ENCODE assay signal across 8 cellular contexts in the genomic region with DNA sequence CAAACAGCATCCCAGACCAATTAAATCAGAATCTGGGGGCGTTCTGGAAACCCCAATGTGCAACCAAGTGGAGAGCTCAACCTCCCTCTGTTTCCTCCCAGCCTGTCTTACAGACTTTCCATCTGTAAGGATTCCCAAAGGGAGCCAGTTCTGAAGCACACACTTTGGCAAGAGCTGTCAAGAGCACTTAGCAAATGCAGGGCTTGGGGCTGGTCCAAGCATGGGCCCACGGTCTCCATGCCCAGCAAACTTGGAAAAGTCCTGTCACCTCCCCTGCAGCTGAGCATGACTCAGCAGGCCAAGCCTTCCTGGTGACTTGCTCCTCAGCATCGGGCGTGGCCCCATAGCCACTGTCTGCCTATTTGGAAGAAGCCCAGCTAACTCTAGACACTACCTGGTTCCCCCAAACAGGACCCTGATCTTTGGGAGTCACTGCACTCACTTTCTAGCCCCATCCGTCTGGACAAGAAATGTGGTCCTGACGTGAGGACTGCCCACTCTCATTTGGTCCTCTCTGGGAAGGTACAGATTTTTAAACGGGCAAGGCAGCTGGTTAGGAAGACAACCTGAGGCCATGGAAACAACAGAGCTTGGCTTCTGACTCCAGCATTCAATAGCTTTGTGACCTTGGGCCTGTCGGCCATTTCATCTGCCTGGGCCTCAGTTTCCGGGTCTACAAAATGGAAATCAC. TPM values are rescaled to one million over a fixed set of nuclear protein-coding genes. Genes with fewer than 3 reads are reported as not detected.
DNase-seq lines count a peak whose midpoint lies in the region; ATAC-seq lines count a peak whose summit lies in the region.

No MANE protein-coding gene starts in this region.

- ATAC-seq in HG02642 (IDR thresholded peaks at IDR 0.05; ENCODE audit: poor library complexity, unreplicated experiment), result no peak
- ATAC-seq in HG02981 (IDR thresholded peaks at IDR 0.05; ENCODE audit: unreplicated experiment), result no peak
- no peak for ATAC-seq in HG03342 (IDR thresholded peaks at IDR 0.05; ENCODE audit: unreplicated experiment)

- peak; percentile 55 for DNase-seq in stimulated activated CD4-positive, alpha-beta T cell treated with anti-CD3 and anti-CD28 coated beads, Interleukin-15, amount 100 ng/mL, for 24 hours
- no peak for DNase-seq in stimulated activated CD4-positive, alpha-beta T cell treated with anti-CD3 and anti-CD28 coated beads, Interleukin-4, amount 100 ng/mL, for 24 hours
- DNase-seq in T1000 (lab: John Stamatoyannopoulos, UW) (peak; percentile 56), epidermal melanocyte (ENCODE audit: insufficient read length, low spot score) (peak; percentile 64), myocyte (ENCODE audit: low read depth) (peak; percentile 98)

RNA-seq across cellular contexts. Expression of gene SLC2A1, which starts 16.9 kb away (rescaled TPM):
- 146 and 164 TPM in 2 replicates for total RNA-seq in myocyte
- polyA plus RNA-seq in myocyte (2012), result 227 TPM
